In genomic region chr6:47414517-47415167, GRCh38 we compare ENCODE assay signal across 8 cellular contexts.
DNase-seq lines count a peak whose midpoint lies in the region; ATAC-seq and TF ChIP-seq lines count a peak whose summit lies in the region.

No MANE protein-coding gene starts in this region.

- peaks cover 21% of the 10 kb centered on the region for H3K4me1 ChIP-seq in CD4-positive, alpha-beta memory T cell (ENCODE audit: insufficient read depth, low read length)
- no peaks in the 10 kb centered on the region for H3K4me1 ChIP-seq in ovary (ENCODE audit: insufficient read depth)

- no peaks in the 10 kb centered on the region for H3K27me3 ChIP-seq in CD4-positive, alpha-beta memory T cell (ENCODE audit: insufficient read depth, low read length)
- H3K27me3 ChIP-seq in ovary = no peaks in the 10 kb centered on the region

- WGBS in ovary, 3 donors = 5 to 27% (median 7%) methylated on average over 11 of the region's 11 CpGs

- H3K4me3 Mint-ChIP-seq in CD4-positive, alpha-beta memory T cell = peak overlapping the region; percentile 75 to 91 (median 88)
- peak overlapping the region; percentile 83 for H3K4me3 Mint-ChIP-seq in T-helper 2 cell treated with Interferon-gamma antibody and Interleukin-4, amounts not matched to agents 5 μg/mL and 100 μg/mL, for 36 hours

- H3K4me3 ChIP-seq in CD4-positive, alpha-beta memory T cell (ENCODE audit: low read length in 2 of 2) = peak overlapping the region; percentile 46 to 73
- peak overlapping the region; percentile 27 for H3K4me3 ChIP-seq in ovary

- ATAC-seq in GM19395 (IDR thresholded peaks at IDR 0.05; ENCODE audit: unreplicated experiment) (peak; percentile 82), HG03354 (IDR thresholded peaks at IDR 0.05; ENCODE audit: poor library complexity, severe bottlenecking, unreplicated experiment) (peak; percentile 77)

- H3K27ac Mint-ChIP-seq in CD4-positive, alpha-beta memory T cell = peak overlapping the region; percentile 76 to 90 (median 86)
- H3K27ac Mint-ChIP-seq in T-helper 2 cell treated with Interferon-gamma antibody and Interleukin-4, amounts not matched to agents 5 μg/mL and 100 μg/mL, for 36 hours = peak overlapping the region; percentile 74

- no peaks in the 10 kb centered on the region for H3K9me3 Mint-ChIP-seq in CD4-positive, alpha-beta memory T cell
- peaks cover 6% of the 10 kb centered on the region for H3K9me3 Mint-ChIP-seq in T-helper 2 cell treated with Interferon-gamma antibody and Interleukin-4, amounts not matched to agents 5 μg/mL and 100 μg/mL, for 36 hours

- POLR2A ChIA-PET in CD4-positive, alpha-beta memory T cell (lab: Charles Lee; ENCODE audit: partially characterized antibody) = interaction anchor here (1.4 to 2.6 kb wide), 2 partner anchors 63 to 365 kb away, joined by 6 to 39 read pairs; partner anchors contain the start of gene CD2AP

- H3K27ac ChIP-seq in CD4-positive, alpha-beta memory T cell (ENCODE audit: low read depth, low read length) = peak overlapping the region; percentile 1
- no peak overlapping the region for H3K27ac ChIP-seq in ovary

- TF ChIP-seq CTCF in ovary (IDR thresholded peaks at IDR 0.05) = no peak

- CTCF ChIA-PET in CD4-positive, alpha-beta memory T cell (lab: Charles Lee; ENCODE audit: partially characterized antibody) = interaction anchor here (0.7 to 4.7 kb wide), 14 partner anchors 8 to 1995 kb away, joined by 3 to 79 read pairs (median 7); partner anchors contain the start of genes CD2AP and OPN5

- H3K27me3 Mint-ChIP-seq in CD4-positive, alpha-beta memory T cell = no peaks in the 10 kb centered on the region
- peaks cover 29% of the 10 kb centered on the region for H3K27me3 Mint-ChIP-seq in T-helper 2 cell treated with Interferon-gamma antibody and Interleukin-4, amounts not matched to agents 5 μg/mL and 100 μg/mL, for 36 hours (ENCODE audit: low read depth)

- intact Hi-C loops in CD4-positive, alpha-beta memory T cell (cut with micrococcal nuclease) = loop anchor here (1.0 to 2.0 kb wide), 6 partner anchors 63 to 374 kb away; partner anchors contain the start of gene CD2AP
- intact Hi-C loops in ovary (cut with DNase I) = loop anchor here in 1 of 4 donors (5.0 kb wide), 1 partner anchor 368 kb away; the partner anchor contains the start of gene OPN5

- TF ChIP-seq POLR2A in ovary (IDR thresholded peaks at IDR 0.05) = no peak

- TF ChIP-seq EP300 in ovary (IDR thresholded peaks at IDR 0.05) = no peak

- H3K9me3 ChIP-seq in CD4-positive, alpha-beta memory T cell (ENCODE audit: control insufficient read depth in 1 of 2, low read length in 2 of 2) = no peaks in the 10 kb centered on the region
- no peaks in the 10 kb centered on the region for H3K9me3 ChIP-seq in ovary

- peaks cover 15 to 18% (median 17%) of the 10 kb centered on the region in 4 donors for H3K4me1 Mint-ChIP-seq in CD4-positive, alpha-beta memory T cell
- peaks cover 18% of the 10 kb centered on the region for H3K4me1 Mint-ChIP-seq in T-helper 2 cell treated with Interferon-gamma antibody and Interleukin-4, amounts not matched to agents 5 μg/mL and 100 μg/mL, for 36 hours (ENCODE audit: low read depth)

- H3K36me3 Mint-ChIP-seq in CD4-positive, alpha-beta memory T cell = peaks cover 0 to 2% of the 10 kb centered on the region in 2 donors
- H3K36me3 Mint-ChIP-seq in T-helper 2 cell treated with Interferon-gamma antibody and Interleukin-4, amounts not matched to agents 5 μg/mL and 100 μg/mL, for 36 hours (ENCODE audit: low read depth) = no peaks in the 10 kb centered on the region

- peak; percentile 52 to 63 (median 60) for DNase-seq in CD4-positive, alpha-beta memory T cell
- peak; percentile 6 for DNase-seq in T-helper 2 cell treated with Interferon-gamma antibody and Interleukin-4, amounts not matched to agents 5 μg/mL and 100 μg/mL, for 36 hours (ENCODE audit: low spot score)
- DNase-seq in fibroblast of gingiva (ENCODE audit: low read depth) (peak; percentile 68), ovary (no peak), NCI-H1436 treated with DMSO at 0.1 percent for 48 hours (lab: John Stamatoyannopoulos, UW) (no peak), HPDE6-E6E7 (ENCODE audit: extremely low spot score) (no peak)

- no peaks in the 10 kb centered on the region for H3K36me3 ChIP-seq in CD4-positive, alpha-beta memory T cell (ENCODE audit: insufficient read depth, low read length)
- no peaks in the 10 kb centered on the region for H3K36me3 ChIP-seq in ovary

Comparison
In these comparisons a context has a peak if more than half of its experiments do, and no peak if none do; other contexts are left out.
1. DNase-seq: peak in CD4-positive, alpha-beta memory T cell (5 of 5), T-helper 2 cell treated with Interferon-gamma antibody and Interleukin-4, amounts not matched to agents 5 μg/mL and 100 μg/mL, for 36 hours (single experiment) and fibroblast of gingiva (single experiment); none in ovary (0 of 5), NCI-H1436 treated with DMSO at 0.1 percent for 48 hours (single experiment) and HPDE6-E6E7 (single experiment).